In genomic region chr17:70242781-70243437, GRCh38 we compare ENCODE assay signal across 22 cellular contexts.
DNase-seq lines count a peak whose midpoint lies in the region; ATAC-seq, FAIRE-seq and TF ChIP-seq lines count a peak whose summit lies in the region.
"Had no signal": no experiment of that assay in that cellular context is flagged by ENCODE, and none has a peak within 500 bp of the region (broad histone marks: within the 10 kb centered on the region; RNA-seq: fewer than 3 reads in every experiment).

No MANE protein-coding gene starts in this region.

- no peaks in the 10 kb centered on the region for H3K9me3 ChIP-seq in body of pancreas
- H3K9me3 ChIP-seq: lower lobe of right lung had no signal

- intact Hi-C loops in body of pancreas (cut with DNase I) (no loop called here), left colon (cut with DNase I, micrococcal nuclease) (no loop called here)

- H3K36me3 ChIP-seq in body of pancreas (replicated peaks in 1 of 2; ENCODE audit: insufficient read depth in 1 of 2, low read depth in 2 of 2), result no peaks in the 10 kb centered on the region
- H3K36me3 ChIP-seq: lower lobe of right lung had no signal

- peak; percentile 27 for ATAC-seq in body of pancreas
- ATAC-seq in left colon, result peak; percentile 87
- ATAC-seq: activated CD8-positive, alpha-beta T cell treated with anti-CD3 and anti-CD28 coated beads for 36 hours; activated naive CD4-positive, alpha-beta T cell treated with anti-CD3 and anti-CD28 coated beads, Interleukin-2, amount 50 U/mL, for 72 hours; HepG2; lower lobe of right lung; right cardiac atrium; T-helper 17 cell had no signal

- no peaks in the 10 kb centered on the region for H3K4me1 ChIP-seq in body of pancreas
- H3K4me1 ChIP-seq: lower lobe of right lung had no signal

- WGBS in body of pancreas, 2 donors, result 33 to 37% methylated on average over 7 of the region's 7 CpGs

- H3K4me3 ChIP-seq in body of pancreas, result no peak overlapping the region
- H3K4me3 ChIP-seq: lower lobe of right lung had no signal

- no peak for FAIRE-seq in RCC 7860 (lab: Jason Lieb, UNC)
- FAIRE-seq: H1, HepG2 had no signal

- peak overlapping the region in 1 of 4 donors; percentile 23 for H3K27ac ChIP-seq in body of pancreas
- H3K27ac ChIP-seq: dorsolateral prefrontal cortex, lower lobe of right lung had no signal

- no peak for TF ChIP-seq POLR2A in body of pancreas (IDR thresholded peaks at IDR 0.05)

- DNase-seq in NCI-H82 treated with DMSO at 0.1 percent for 48 hours (lab: John Stamatoyannopoulos, UW; ENCODE audit: unreplicated experiment) (peak; percentile 3), body of pancreas (no peak), left colon (no peak), Ammon's horn (ENCODE audit: low spot score) (no peak), NCI-H1436 (lab: John Stamatoyannopoulos, UW) (no peak), RCC 7860 (ENCODE audit: low spot score) (no peak), dermis blood vessel endothelial cell (no peak)
- DNase-seq: activated CD8-positive, alpha-beta T cell treated with anti-CD3 and anti-CD28 coated beads for 36 hours; aorta; CD4-positive, alpha-beta T cell; dorsolateral prefrontal cortex; kidney glomerular epithelial cell; lower lobe of right lung; NCI-H187; NCI-H526; right cardiac atrium; RPMI8226; stimulated activated CD4-positive, alpha-beta T cell treated with anti-CD3 and anti-CD28 coated beads, Interleukin-2, amount 100 ng/mL, for 48 hours; T-helper 17 cell had no signal

- no peaks in the 10 kb centered on the region for H3K27me3 ChIP-seq in body of pancreas
- H3K27me3 ChIP-seq: dorsolateral prefrontal cortex had no signal

- TF ChIP-seq CTCF in body of pancreas (IDR thresholded peaks at IDR 0.05), result no peak
